ENCODE assay signal across 14 cellular contexts in genomic region chr5:33212900-33213299, GRCh38.
"Had no signal": no experiment of that assay in that cellular context is flagged by ENCODE, and none has a peak within 500 bp of the region (broad histone marks: within the 10 kb centered on the region; RNA-seq: fewer than 3 reads in every experiment).

No MANE protein-coding gene starts in this region.

- H3K9me3 Mint-ChIP-seq: activated CD4-positive, alpha-beta memory T cell treated with anti-CD3 and anti-CD28 coated beads for 36 hours; activated naive CD4-positive, alpha-beta T cell treated with anti-CD3 and anti-CD28 coated beads, Interleukin-2, amount 50 U/mL, for 24 hours; memory B cell; stimulated activated naive CD8-positive, alpha-beta T cell treated with anti-CD3 and anti-CD28 coated beads, Interleukin-15, Interleukin-2, amounts not matched to agents 100 ng/mL and 50 ng/mL, for 24 hours had no signal

- DNase-seq: activated CD4-positive, alpha-beta memory T cell treated with anti-CD3 and anti-CD28 coated beads for 36 hours; activated effector memory CD4-positive, alpha-beta T cell treated with Interleukin-2 at 50 U/mL for 16 hours; activated T-cell treated with anti-CD3 and anti-CD28 coated beads, Interleukin-2, amount 50 U/mL, for 4 hours; adrenal gland; caudate nucleus; left ventricle myocardium superior; natural killer cell; psoas muscle; right lobe of liver; SW 1271; trophoblast cell had no signal

- H3K4me1 Mint-ChIP-seq: activated naive CD4-positive, alpha-beta T cell treated with anti-CD3 and anti-CD28 coated beads, Interleukin-2, amount 50 U/mL, for 24 hours; memory B cell; natural killer cell had no signal

- H3K36me3 Mint-ChIP-seq: activated CD4-positive, alpha-beta memory T cell treated with anti-CD3 and anti-CD28 coated beads for 36 hours; activated naive CD4-positive, alpha-beta T cell treated with anti-CD3 and anti-CD28 coated beads, Interleukin-2, amount 50 U/mL, for 24 hours; memory B cell had no signal

- H3K27ac Mint-ChIP-seq: activated CD4-positive, alpha-beta memory T cell treated with anti-CD3 and anti-CD28 coated beads for 36 hours; activated naive CD4-positive, alpha-beta T cell treated with anti-CD3 and anti-CD28 coated beads, Interleukin-2, amount 50 U/mL, for 24 hours; memory B cell; natural killer cell; stimulated activated naive CD8-positive, alpha-beta T cell treated with anti-CD3 and anti-CD28 coated beads, Interleukin-15, Interleukin-2, amounts not matched to agents 100 ng/mL and 50 ng/mL, for 24 hours had no signal

- H3K4me3 Mint-ChIP-seq: activated CD4-positive, alpha-beta memory T cell treated with anti-CD3 and anti-CD28 coated beads for 36 hours; activated naive CD4-positive, alpha-beta T cell treated with anti-CD3 and anti-CD28 coated beads, Interleukin-2, amount 50 U/mL, for 24 hours; activated T-cell treated with anti-CD3 and anti-CD28 coated beads, Interleukin-2, amount 50 U/mL, for 4 hours; memory B cell; natural killer cell; stimulated activated naive CD8-positive, alpha-beta T cell treated with anti-CD3 and anti-CD28 coated beads, Interleukin-15, Interleukin-2, amounts not matched to agents 100 ng/mL and 50 ng/mL, for 24 hours had no signal

- ATAC-seq: activated T-cell treated with anti-CD3 and anti-CD28 coated beads, Interleukin-2, amount 50 U/mL, for 4 hours; left ventricle myocardium superior; natural killer cell; psoas muscle; right lobe of liver had no signal

- H3K27me3 Mint-ChIP-seq: activated CD4-positive, alpha-beta memory T cell treated with anti-CD3 and anti-CD28 coated beads for 36 hours; memory B cell; stimulated activated naive CD8-positive, alpha-beta T cell treated with anti-CD3 and anti-CD28 coated beads, Interleukin-15, Interleukin-2, amounts not matched to agents 100 ng/mL and 50 ng/mL, for 24 hours had no signal
